8 cellular contexts compared by ENCODE assay signal in the genomic region with DNA sequence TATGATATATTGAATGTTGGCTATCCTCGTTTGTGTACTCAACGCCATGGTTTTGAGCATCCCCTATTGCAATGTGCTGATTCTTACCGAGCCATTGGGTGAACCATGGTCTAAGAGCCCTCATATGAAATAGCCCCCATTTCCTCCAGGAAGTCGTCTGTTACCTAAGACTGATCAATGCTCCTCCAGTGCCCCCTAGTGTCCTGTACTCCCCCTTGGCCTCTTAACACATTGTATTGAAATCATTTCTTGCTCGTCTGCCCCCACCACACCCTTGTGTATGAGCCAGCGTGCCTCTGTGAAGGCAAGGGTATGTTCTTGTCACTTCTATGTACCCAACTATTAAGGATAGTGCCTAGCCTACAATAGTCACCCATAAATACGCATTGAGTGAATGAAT. TPM values are rescaled to one million over a fixed set of nuclear protein-coding genes. Genes with fewer than 3 reads are reported as not detected.
DNase-seq lines count a peak whose midpoint lies in the region; ATAC-seq and TF ChIP-seq lines count a peak whose summit lies in the region.

No MANE protein-coding gene starts in this region.

- H3K27ac Mint-ChIP-seq in progenitor cell of endocrine pancreas, result no peak overlapping the region

- TF ChIP-seq CTCF in left ventricle myocardium inferior (IDR thresholded peaks at IDR 0.05; ENCODE audit: borderline replicate concordance) (peak; percentile 27), progenitor cell of endocrine pancreas (IDR thresholded peaks at IDR 0.05; ENCODE audit: unreplicated experiment) (peak; percentile 51)

- H3K9me3 ChIP-seq in left ventricle myocardium inferior (replicated peaks), result no peaks in the 10 kb centered on the region

- no peaks in the 10 kb centered on the region for H3K36me3 ChIP-seq in left ventricle myocardium inferior

- no peaks in the 10 kb centered on the region for H3K9me3 Mint-ChIP-seq in progenitor cell of endocrine pancreas (ENCODE audit: low read depth)

- H3K27ac ChIP-seq in left ventricle myocardium inferior (replicated peaks), result no peak overlapping the region

- intact Hi-C loops in left ventricle myocardium inferior (cut with micrococcal nuclease) (no loop called here), Right ventricle myocardium inferior (cut with DNase I) (no loop called here)

- no peaks in the 10 kb centered on the region for H3K4me1 ChIP-seq in left ventricle myocardium inferior

- no peak overlapping the region for H3K4me3 Mint-ChIP-seq in progenitor cell of endocrine pancreas (ENCODE audit: low read depth)

- H3K4me3 ChIP-seq in left ventricle myocardium inferior, result no peak overlapping the region

- H3K4me1 Mint-ChIP-seq in progenitor cell of endocrine pancreas (ENCODE audit: low read depth), result peaks cover 6% of the 10 kb centered on the region

- ATAC-seq in Right ventricle myocardium inferior (no peak), HG02885 (IDR thresholded peaks at IDR 0.05; ENCODE audit: poor library complexity, unreplicated experiment) (peak; percentile 80), esophagus mucosa (peak; percentile 35)

- peaks cover 3% of the 10 kb centered on the region for H3K27me3 Mint-ChIP-seq in progenitor cell of endocrine pancreas

- DNase-seq in left ventricle myocardium inferior, result no peak
- no peak for DNase-seq in Right ventricle myocardium inferior (ENCODE audit: missing footprints)
- peak; percentile 54 to 82 for DNase-seq in NCI-H524 (lab: John Stamatoyannopoulos, UW)
- DNase-seq in activated CD4-positive, alpha-beta T cell treated with anti-CD3 and anti-CD28 coated beads, Interleukin-2, amount 50 U/mL, for 4 hours, result peak; percentile 34 to 37
- DNase-seq in progenitor cell of endocrine pancreas (ENCODE audit: low spot score, unreplicated experiment), result no peak
- no peak for DNase-seq in kidney glomerular epithelial cell (lab: John Stamatoyannopoulos, UW)

- peaks cover 64% of the 10 kb centered on the region for H3K27me3 ChIP-seq in left ventricle myocardium inferior (ENCODE audit: low read depth)

- H3K36me3 Mint-ChIP-seq in progenitor cell of endocrine pancreas (ENCODE audit: insufficient read depth), result no peaks in the 10 kb centered on the region

RNA-seq across cellular contexts. Expression of a gene that starts 11.2 kb away (rescaled TPM):
- 5.1 TPM for total RNA-seq in left ventricle myocardium inferior
- 5.6 TPM for total RNA-seq in Right ventricle myocardium inferior
- 7.2 TPM for total RNA-seq in esophagus mucosa
- total RNA-seq in progenitor cell of endocrine pancreas, result 31.6 and 34.2 TPM in 2 replicates

Comparison
In these comparisons a context has a peak if more than half of its experiments do, and no peak if none do; other contexts are left out.
1. DNase-seq: peak in NCI-H524 (2 of 2) and activated CD4-positive, alpha-beta T cell treated with anti-CD3 and anti-CD28 coated beads, Interleukin-2, amount 50 U/mL, for 4 hours (2 of 2); none in left ventricle myocardium inferior (single experiment), Right ventricle myocardium inferior (single experiment), progenitor cell of endocrine pancreas (single experiment) and kidney glomerular epithelial cell (single experiment).